Comparison of ENCODE assay signal across 12 cellular contexts in the genomic region with DNA sequence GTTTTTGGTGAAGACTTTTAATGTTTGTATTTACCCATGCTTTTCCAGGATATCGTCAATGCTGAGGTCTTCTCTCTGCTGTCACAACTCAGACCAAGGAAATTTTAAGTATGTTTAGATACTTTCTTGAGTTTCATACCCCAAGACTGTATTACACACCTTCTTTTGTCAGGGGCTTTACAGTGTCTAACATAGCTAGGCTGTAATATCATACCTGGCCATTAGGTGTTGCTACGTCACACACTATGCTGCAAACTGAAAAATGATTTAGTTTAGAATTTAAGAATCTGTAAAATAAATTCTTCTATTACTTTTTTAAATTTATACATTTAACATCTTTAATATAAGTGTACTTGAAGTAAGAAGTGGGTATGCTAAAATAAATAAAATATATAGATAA.
DNase-seq lines count a peak whose midpoint lies in the region; ATAC-seq and TF ChIP-seq lines count a peak whose summit lies in the region.
"Had no signal": no experiment of that assay in that cellular context is flagged by ENCODE, and none has a peak within 500 bp of the region (broad histone marks: within the 10 kb centered on the region; RNA-seq: fewer than 3 reads in every experiment).

No MANE protein-coding gene starts in this region.

- DNase-seq in dermis blood vessel endothelial cell (peak; percentile 28), prostate gland (ENCODE audit: low spot score) (no peak), ureter (ENCODE audit: low spot score) (no peak)
- DNase-seq: activated CD4-positive, alpha-beta T cell treated with anti-CD3 and anti-CD28 coated beads, Interleukin-2, amount 50 U/mL, for 4 hours; adrenal gland; heart left ventricle; natural killer cell; SIG-M5 had no signal

- H3K27ac ChIP-seq in prostate gland, result no peak overlapping the region
- H3K27ac ChIP-seq: adrenal gland, heart left ventricle had no signal

- WGBS in prostate gland, result 94% methylated on average over 2 of the region's 2 CpGs

- TF ChIP-seq POLR2A in prostate gland (IDR thresholded peaks at IDR 0.05), result no peak
- no peak for TF ChIP-seq POLR2A in GM18505 (IDR thresholded peaks at IDR 0.05; ENCODE audit: borderline replicate concordance, extremely low read depth, insufficient read depth, insufficient read length)

- TF ChIP-seq EP300 in Ishikawa (IDR thresholded peaks at IDR 0.05; ENCODE audit: borderline replicate concordance), result no peak

- H3K4me3 ChIP-seq in prostate gland, result no peak overlapping the region
- H3K4me3 ChIP-seq: adrenal gland, heart left ventricle had no signal

- ATAC-seq in GM18502 (IDR thresholded peaks at IDR 0.05; ENCODE audit: poor library complexity, unreplicated experiment), result peak; percentile 57
- no peak for ATAC-seq in GM18505 (IDR thresholded peaks at IDR 0.05; ENCODE audit: unreplicated experiment)
- ATAC-seq in HG03025 (IDR thresholded peaks at IDR 0.05; ENCODE audit: low FRiP score, unreplicated experiment), result no peak
- ATAC-seq: heart left ventricle, natural killer cell had no signal

- intact Hi-C loops in prostate gland (cut with DNase I), result no loop called here

- peak in 3 of 4 experiments; percentile 19 to 30 (median 28) for TF ChIP-seq CTCF in prostate gland (IDR thresholded peaks at IDR 0.05)

- no peaks in the 10 kb centered on the region for H3K36me3 ChIP-seq in prostate gland
- H3K36me3 ChIP-seq: adrenal gland, heart left ventricle had no signal

- peak; percentile 47 for TF ChIP-seq RAD21 in Ishikawa (IDR thresholded peaks at IDR 0.05; ENCODE audit: low read depth)

- H3K4me1 ChIP-seq in prostate gland (replicated peaks), result no peaks in the 10 kb centered on the region
- H3K4me1 ChIP-seq: adrenal gland, heart left ventricle had no signal

- no peaks in the 10 kb centered on the region for H3K27me3 ChIP-seq in prostate gland (replicated peaks; ENCODE audit: insufficient read depth)
- H3K27me3 ChIP-seq: adrenal gland, heart left ventricle had no signal

- no peaks in the 10 kb centered on the region for H3K9me3 ChIP-seq in prostate gland
- H3K9me3 ChIP-seq: adrenal gland had no signal

TF ChIP-seq in Ishikawa, 13 proteins besides CTCF, POLR2A, EP300 and RAD21:
- TF ChIP-seq CEBPB (IDR thresholded peaks at IDR 0.05) (no peak), TCF12 (IDR thresholded peaks at IDR 0.05; ENCODE audit: low read depth) (no peak), FOXM1 (IDR thresholded peaks at IDR 0.05; ENCODE audit: borderline replicate concordance, low read depth) (no peak), ZBTB7A (IDR thresholded peaks at IDR 0.05; ENCODE audit: low read depth) (no peak), TEAD4 (IDR thresholded peaks at IDR 0.05) (no peak), EGR1 (IDR thresholded peaks at IDR 0.05) (no peak), NFIC (IDR thresholded peaks at IDR 0.05) (no peak), YY1 (IDR thresholded peaks at IDR 0.05; ENCODE audit: low read depth) (no peak), CREB1 (IDR thresholded peaks at IDR 0.05; ENCODE audit: low read depth) (no peak), TAF1 (IDR thresholded peaks at IDR 0.05; ENCODE audit: low read depth) (no peak)
- TF ChIP-seq, protein P1, sequence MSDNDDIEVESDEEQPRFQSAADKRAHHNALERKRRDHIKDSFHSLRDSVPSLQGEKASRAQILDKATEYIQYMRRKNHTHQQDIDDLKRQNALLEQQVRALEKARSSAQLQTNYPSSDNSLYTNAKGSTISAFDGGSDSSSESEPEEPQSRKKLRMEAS (IDR thresholded peaks at IDR 0.05), result no peak
- TF ChIP-seq, protein P2, sequence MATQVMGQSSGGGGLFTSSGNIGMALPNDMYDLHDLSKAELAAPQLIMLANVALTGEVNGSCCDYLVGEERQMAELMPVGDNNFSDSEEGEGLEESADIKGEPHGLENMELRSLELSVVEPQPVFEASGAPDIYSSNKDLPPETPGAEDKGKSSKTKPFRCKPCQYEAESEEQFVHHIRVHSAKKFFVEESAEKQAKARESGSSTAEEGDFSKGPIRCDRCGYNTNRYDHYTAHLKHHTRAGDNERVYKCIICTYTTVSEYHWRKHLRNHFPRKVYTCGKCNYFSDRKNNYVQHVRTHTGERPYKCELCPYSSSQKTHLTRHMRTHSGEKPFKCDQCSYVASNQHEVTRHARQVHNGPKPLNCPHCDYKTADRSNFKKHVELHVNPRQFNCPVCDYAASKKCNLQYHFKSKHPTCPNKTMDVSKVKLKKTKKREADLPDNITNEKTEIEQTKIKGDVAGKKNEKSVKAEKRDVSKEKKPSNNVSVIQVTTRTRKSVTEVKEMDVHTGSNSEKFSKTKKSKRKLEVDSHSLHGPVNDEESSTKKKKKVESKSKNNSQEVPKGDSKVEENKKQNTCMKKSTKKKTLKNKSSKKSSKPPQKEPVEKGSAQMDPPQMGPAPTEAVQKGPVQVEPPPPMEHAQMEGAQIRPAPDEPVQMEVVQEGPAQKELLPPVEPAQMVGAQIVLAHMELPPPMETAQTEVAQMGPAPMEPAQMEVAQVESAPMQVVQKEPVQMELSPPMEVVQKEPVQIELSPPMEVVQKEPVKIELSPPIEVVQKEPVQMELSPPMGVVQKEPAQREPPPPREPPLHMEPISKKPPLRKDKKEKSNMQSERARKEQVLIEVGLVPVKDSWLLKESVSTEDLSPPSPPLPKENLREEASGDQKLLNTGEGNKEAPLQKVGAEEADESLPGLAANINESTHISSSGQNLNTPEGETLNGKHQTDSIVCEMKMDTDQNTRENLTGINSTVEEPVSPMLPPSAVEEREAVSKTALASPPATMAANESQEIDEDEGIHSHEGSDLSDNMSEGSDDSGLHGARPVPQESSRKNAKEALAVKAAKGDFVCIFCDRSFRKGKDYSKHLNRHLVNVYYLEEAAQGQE (IDR thresholded peaks at IDR 0.05; ENCODE audit: low read depth), result no peak
- TF ChIP-seq, protein P3, sequence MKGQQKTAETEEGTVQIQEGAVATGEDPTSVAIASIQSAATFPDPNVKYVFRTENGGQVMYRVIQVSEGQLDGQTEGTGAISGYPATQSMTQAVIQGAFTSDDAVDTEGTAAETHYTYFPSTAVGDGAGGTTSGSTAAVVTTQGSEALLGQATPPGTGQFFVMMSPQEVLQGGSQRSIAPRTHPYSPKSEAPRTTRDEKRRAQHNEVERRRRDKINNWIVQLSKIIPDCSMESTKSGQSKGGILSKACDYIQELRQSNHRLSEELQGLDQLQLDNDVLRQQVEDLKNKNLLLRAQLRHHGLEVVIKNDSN (IDR thresholded peaks at IDR 0.05), result no peak
TF ChIP-seq in Ishikawa: peak in this region for 0.
